ENCODE assay signal across 1 cellular context in genomic region chr21:36319767-36320420, GRCh38.
TF ChIP-seq lines count a peak whose summit lies in the region.

TSS of gene MORC3 (plus strand) at chr21:36320197. CDS start at chr21:36320265, 68 bp downstream.

TF ChIP-seq in K562, 482 proteins besides CTCF, POLR2A, EP300 and RAD21 (continued from another document and continues in another):
- TF ChIP-seq GTF3C2 (IDR thresholded peaks at IDR 0.05; ENCODE audit: borderline replicate concordance, extremely low read depth, insufficient read length) (no peak), NONO (IDR thresholded peaks at IDR 0.05; ENCODE audit: low read depth in 2 of 2, low read length in 1 of 2) (peak in 1 of 2 experiments; percentile 69; a peak in 1 of 4 replicates), HMG20A (CRISPR knock-in tag; conservative IDR thresholded peaks at IDR 0.05) (no peak), ZNF592 (IDR thresholded peaks at IDR 0.05) (no peak), SETDB1 (IDR thresholded peaks at IDR 0.05; ENCODE audit: low read length) (peak; percentile 65), KLF10 (CRISPR knock-in tag; IDR thresholded peaks at IDR 0.05) (no peak), ETS1 (conservative IDR thresholded peaks at IDR 0.05; ENCODE audit: control insufficient read depth, low read depth, low read length) (peak; percentile 77; the same call in 1 of the 2 replicates), ZNF124 (CRISPR knock-in tag; IDR thresholded peaks at IDR 0.05) (no peak), TCF3 (CRISPR knock-in tag; IDR thresholded peaks at IDR 0.05) (no peak; the same call in 1 of the 2 replicates), RBM25 (IDR thresholded peaks at IDR 0.05; ENCODE audit: low read depth, low read length, severe bottlenecking) (no peak), COPS2 (conservative IDR thresholded peaks at IDR 0.05) (no peak), HOMEZ (CRISPR knock-in tag; IDR thresholded peaks at IDR 0.05) (no peak), MEIS2 (IDR thresholded peaks at IDR 0.05; ENCODE audit: partially characterized antibody) (peak; percentile 99), ZNF121 (CRISPR knock-in tag; conservative IDR thresholded peaks at IDR 0.05) (no peak), XRCC4 (IDR thresholded peaks at IDR 0.05; ENCODE audit: extremely low read depth, insufficient read depth, insufficient read length) (no peak), WHSC1 (IDR thresholded peaks at IDR 0.05; ENCODE audit: low read length) (no peak), MEF2D (tag; conservative IDR thresholded peaks at IDR 0.05; ENCODE audit: low read depth) (no peak), HMBOX1 (IDR thresholded peaks at IDR 0.05) (peak; percentile 84; the same call in 1 of the 2 replicates), BHLHE40 (IDR thresholded peaks at IDR 0.05; ENCODE audit: low read length) (no peak; the same call in none of the 2 replicates), ZBTB40 (IDR thresholded peaks at IDR 0.05) (peak; percentile 94), ZBTB40 (CRISPR knock-in tag; IDR thresholded peaks at IDR 0.05) (no peak), MCM5 (IDR thresholded peaks at IDR 0.05; ENCODE audit: low read depth) (no peak), BCOR (IDR thresholded peaks at IDR 0.05) (no peak), ZNF589 (CRISPR knock-in tag; IDR thresholded peaks at IDR 0.05; ENCODE audit: low read depth) (peak; percentile 85), RERE (CRISPR knock-in tag; IDR thresholded peaks at IDR 0.05; ENCODE audit: borderline replicate concordance) (no peak), JUND (IDR thresholded peaks at IDR 0.05; ENCODE audit: borderline replicate concordance, low read depth, low read length) (peak; percentile 62), JUND (tag; IDR thresholded peaks at IDR 0.05; ENCODE audit: borderline replicate concordance, low read depth, low read length) (no peak), U2AF1 (optimal IDR thresholded peaks at IDR 0.05; ENCODE audit: low read depth, low read length) (no peak), FUS (optimal IDR thresholded peaks at IDR 0.05; ENCODE audit: low read depth, low read length) (peak; percentile 49)
